17 cellular contexts compared by ENCODE assay signal in the genomic region with DNA sequence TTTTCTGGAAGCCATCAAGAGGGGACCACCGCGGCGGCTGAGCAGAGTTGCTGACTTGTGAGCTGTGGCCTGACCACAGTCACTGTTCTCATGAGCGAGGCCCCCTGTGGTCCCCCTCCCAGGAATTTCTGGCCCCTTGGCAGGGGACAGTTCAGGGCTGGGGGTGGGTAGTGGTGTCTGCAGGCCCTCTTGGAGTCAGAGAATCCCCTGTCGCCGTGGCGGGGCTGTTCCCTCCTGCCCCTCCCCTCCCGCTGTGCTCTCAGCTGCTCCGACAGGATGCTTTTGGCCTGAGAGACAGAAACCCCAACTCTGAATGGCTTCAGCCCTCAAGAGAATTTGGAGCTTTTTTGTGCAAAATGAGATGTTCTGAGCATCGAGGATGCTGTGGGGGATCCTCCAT.
DNase-seq lines count a peak whose midpoint lies in the region; ATAC-seq lines count a peak whose summit lies in the region.
"Had no signal": no experiment of that assay in that cellular context is flagged by ENCODE, and none has a peak within 500 bp of the region (broad histone marks: within the 10 kb centered on the region; RNA-seq: fewer than 3 reads in every experiment).

No MANE protein-coding gene starts in this region.

- peaks cover 0 to 8% (median 0%) of the 10 kb centered on the region in 11 experiments; a peak in 2 of 22 replicates for H3K27me3 ChIP-seq in BLaER1 treated with 17β-estradiol and CSF1 and Interleukin-3, amounts not matched to agents 10 nM and 100 nM
- H3K27me3 ChIP-seq in GM23248 (replicated peaks; ENCODE audit: insufficient read depth) (no peaks in the 10 kb centered on the region), mononuclear cell (ENCODE audit: insufficient read depth, low read length) (no peaks in the 10 kb centered on the region)
- H3K27me3 ChIP-seq: ovary had no signal

- peak overlapping the region in 10 of 11 experiments; percentile 13 to 95 (median 87); a peak in 18 of 22 replicates for H3K9ac ChIP-seq in BLaER1 treated with 17β-estradiol and CSF1 and Interleukin-3, amounts not matched to agents 10 nM and 100 nM
- H3K9ac ChIP-seq in GM23248, result peak overlapping the region; percentile 58; the same call in 1 of the 2 replicates

- H3K27me3 Mint-ChIP-seq in activated naive CD4-positive, alpha-beta T cell treated with anti-CD3 and anti-CD28 coated beads, Interleukin-2, amount 50 U/mL, for 24 hours, result no peaks in the 10 kb centered on the region
- H3K27me3 Mint-ChIP-seq: activated B cell treated with CpG ODN at 0.5 μM for 24 hours had no signal

- DNase-seq in GM23248, result no peak
- DNase-seq in putamen (ENCODE audit: low spot score), result no peak
- DNase-seq: activated B cell treated with CpG ODN at 0.5 μM for 24 hours; Caco-2; GOT3; NCI-H1417; NCI-H526; stimulated activated CD4-positive, alpha-beta T cell treated with anti-CD3 and anti-CD28 coated beads, Interleukin-2, amount 100 ng/mL, for 48 hours had no signal

- H3K27ac Mint-ChIP-seq in activated naive CD4-positive, alpha-beta T cell treated with anti-CD3 and anti-CD28 coated beads, Interleukin-2, amount 50 U/mL, for 24 hours, result peak overlapping the region; percentile 80

- peak overlapping the region; percentile 90 to 100 (median 98) for H3K4me2 ChIP-seq in BLaER1 treated with 17β-estradiol and CSF1 and Interleukin-3, amounts not matched to agents 10 nM and 100 nM
- no peak overlapping the region for H3K4me2 ChIP-seq in GM23248 (ENCODE audit: unreplicated experiment)

- WGBS in GM23248 (ENCODE audit: low coverage in 1 of 2, low lambda C conversion rate in 2 of 2, missing lambda C conversion rate in 2 of 2), 2 experiments, result 91 to 92% methylated on average over 9 to 10 of the region's 10 CpGs

- no peak overlapping the region for H2AFZ ChIP-seq in GM23248

- ATAC-seq in GM19324 (IDR thresholded peaks at IDR 0.05; ENCODE audit: low FRiP score, unreplicated experiment) (no peak), GM19455 (IDR thresholded peaks at IDR 0.05; ENCODE audit: unreplicated experiment) (no peak), HG03025 (IDR thresholded peaks at IDR 0.05; ENCODE audit: low FRiP score, unreplicated experiment) (no peak)
- ATAC-seq: HepG2, left lobe of liver had no signal

- no peaks in the 10 kb centered on the region for H3K9me3 ChIP-seq in BLaER1 treated with 17β-estradiol and CSF1 and Interleukin-3, amounts not matched to agents 10 nM and 100 nM (replicated peaks in 1 of 11)
- H3K9me3 ChIP-seq in GM23248 (ENCODE audit: low read depth) (no peaks in the 10 kb centered on the region), mononuclear cell (ENCODE audit: low read depth, low read length) (no peaks in the 10 kb centered on the region)
- H3K9me3 ChIP-seq: Caco-2, ovary had no signal

- no peaks in the 10 kb centered on the region for H3K9me2 ChIP-seq in GM23248 (ENCODE audit: insufficient read depth)

- H3K36me3 Mint-ChIP-seq in activated naive CD4-positive, alpha-beta T cell treated with anti-CD3 and anti-CD28 coated beads, Interleukin-2, amount 50 U/mL, for 24 hours, result no peaks in the 10 kb centered on the region

- H3K79me2 ChIP-seq in GM23248 (ENCODE audit: insufficient read depth), result peaks cover 97% of the 10 kb centered on the region

- peaks cover 24% of the 10 kb centered on the region for H3F3A ChIP-seq in GM23248 (ENCODE audit: insufficient read depth)

- in situ Hi-C loops in GM23248 (cut with MboI), result no loop called here

- H3K27ac ChIP-seq in BLaER1 treated with 17β-estradiol and CSF1 and Interleukin-3, amounts not matched to agents 10 nM and 100 nM, result peak overlapping the region in 8 of 11 experiments; percentile 48 to 100 (median 98); a peak in 16 of 22 replicates
- H3K27ac ChIP-seq in GM23248, result no peak overlapping the region
- H3K27ac ChIP-seq: ovary had no signal

- H3K4me1 Mint-ChIP-seq in activated naive CD4-positive, alpha-beta T cell treated with anti-CD3 and anti-CD28 coated beads, Interleukin-2, amount 50 U/mL, for 24 hours, result peaks cover 88% of the 10 kb centered on the region

- H3K36me3 ChIP-seq in BLaER1 treated with 17β-estradiol and CSF1 and Interleukin-3, amounts not matched to agents 10 nM and 100 nM, result peaks cover 0 to 13% (median 0%) of the 10 kb centered on the region in 11 experiments; a peak in 5 of 22 replicates
- no peaks in the 10 kb centered on the region for H3K36me3 ChIP-seq in GM23248 (ENCODE audit: low read depth)
- H3K36me3 ChIP-seq: ovary had no signal

- peak overlapping the region; percentile 87 for H3K4me3 Mint-ChIP-seq in activated naive CD4-positive, alpha-beta T cell treated with anti-CD3 and anti-CD28 coated beads, Interleukin-2, amount 50 U/mL, for 24 hours
- H3K4me3 Mint-ChIP-seq: activated B cell treated with CpG ODN at 0.5 μM for 24 hours had no signal

- peaks cover 100% of the 10 kb centered on the region in 10 experiments for H3K4me1 ChIP-seq in BLaER1 treated with 17β-estradiol and CSF1 and Interleukin-3, amounts not matched to agents 10 nM and 100 nM
- H3K4me1 ChIP-seq in GM23248 (ENCODE audit: insufficient read depth) (peaks cover 60% of the 10 kb centered on the region), mononuclear cell (ENCODE audit: insufficient read depth, low read length) (peaks cover 99% of the 10 kb centered on the region)

- peak overlapping the region in 7 of 10 experiments; percentile 3 to 48 (median 36); a peak in 9 of 20 replicates for H3K4me3 ChIP-seq in BLaER1 treated with 17β-estradiol and CSF1 and Interleukin-3, amounts not matched to agents 10 nM and 100 nM
- H3K4me3 ChIP-seq in GM23248 (no peak overlapping the region), mononuclear cell (ENCODE audit: low read length) (peak overlapping the region; percentile 24)
- H3K4me3 ChIP-seq: ovary had no signal

- H3K9me3 Mint-ChIP-seq in activated naive CD4-positive, alpha-beta T cell treated with anti-CD3 and anti-CD28 coated beads, Interleukin-2, amount 50 U/mL, for 24 hours, result no peaks in the 10 kb centered on the region
- H3K9me3 Mint-ChIP-seq: activated B cell treated with CpG ODN at 0.5 μM for 24 hours had no signal

- H4K20me1 ChIP-seq in BLaER1 treated with 17β-estradiol and CSF1 and Interleukin-3, amounts not matched to agents 10 nM and 100 nM, result peaks cover 0 to 100% (median 24%) of the 10 kb centered on the region in 11 experiments; a peak in 13 of 22 replicates
- H4K20me1 ChIP-seq in GM23248 (ENCODE audit: insufficient read depth), result no peaks in the 10 kb centered on the region; the same call in 1 of the 2 replicates
